ENCODE assay signal across 20 cellular contexts in the genomic region with DNA sequence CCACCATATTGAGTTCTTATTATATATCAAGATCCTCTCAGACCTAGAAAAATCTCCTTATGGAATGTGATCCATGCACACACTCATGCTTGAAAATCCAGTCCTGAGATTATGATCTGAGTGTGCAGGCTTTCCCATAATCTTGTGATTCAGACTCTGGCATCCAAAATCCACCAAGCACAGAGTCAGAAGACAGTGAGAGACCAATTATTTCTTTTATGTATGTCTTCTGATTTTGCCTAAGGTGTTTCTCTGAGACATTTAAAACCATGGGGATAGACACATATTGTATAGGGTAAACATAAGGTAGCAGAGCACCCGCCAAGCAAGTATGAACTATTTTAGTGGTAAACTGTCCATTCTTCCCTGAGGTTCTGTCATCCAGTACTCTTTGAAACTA. TPM values are rescaled to one million over a fixed set of nuclear protein-coding genes. Genes with fewer than 3 reads are reported as not detected.
"Had no signal": no experiment of that assay in that cellular context is flagged by ENCODE, and none has a peak within 500 bp of the region (broad histone marks: within the 10 kb centered on the region; RNA-seq: fewer than 3 reads in every experiment).

No MANE protein-coding gene starts in this region.

- H3K36me3 Mint-ChIP-seq: immature natural killer cell; stimulated activated effector memory CD8-positive, alpha-beta T cell treated with anti-CD3 and anti-CD28 coated beads, Interleukin-12 subunit alpha, Interleukin-12 subunit beta, amount 100 ng/mL, for 72 hours had no signal

- H3K9me3 ChIP-seq: ascending aorta, neutrophil, thyroid gland had no signal

- H3K27ac ChIP-seq: ascending aorta, cardiac muscle cell, neutrophil, thyroid gland, uterus had no signal

- ATAC-seq: activated T-cell treated with anti-CD3 and anti-CD28 coated beads, Interleukin-2, amount 50 U/mL, for 4 hours; left cardiac atrium; naive thymus-derived CD8-positive, alpha-beta T cell; right cardiac atrium; stimulated activated effector memory CD8-positive, alpha-beta T cell treated with anti-CD3 and anti-CD28 coated beads, Interleukin-12 subunit alpha, Interleukin-12 subunit beta, amount 100 ng/mL, for 72 hours had no signal

- H3K36me3 ChIP-seq: ascending aorta, cardiac muscle cell, neutrophil, thyroid gland, uterus had no signal

- H3K27me3 ChIP-seq: ascending aorta, cardiac muscle cell, neutrophil, thyroid gland, uterus had no signal

- H3K4me1 Mint-ChIP-seq: immature natural killer cell; naive thymus-derived CD8-positive, alpha-beta T cell; stimulated activated effector memory CD8-positive, alpha-beta T cell treated with anti-CD3 and anti-CD28 coated beads, Interleukin-12 subunit alpha, Interleukin-12 subunit beta, amount 100 ng/mL, for 72 hours had no signal

- H3K4me1 ChIP-seq: ascending aorta, thyroid gland, uterus had no signal

- DNase-seq: activated CD4-positive, alpha-beta T cell treated with anti-CD3 and anti-CD28 coated beads, Interleukin-2, amount 50 U/mL, for 4 hours; activated CD4-positive, CD25-positive, alpha-beta regulatory T cell treated with anti-CD3 and anti-CD28 coated beads, Interleukin-2, amount 50 U/mL, for 72 hours; activated gamma-delta T cell; activated T-cell treated with anti-CD3 and anti-CD28 coated beads, Interleukin-2, amount 50 U/mL, for 4 hours; immature natural killer cell; left cardiac atrium; naive thymus-derived CD8-positive, alpha-beta T cell; right cardiac atrium; thyroid gland; uterus had no signal

- H3K4me3 ChIP-seq: ascending aorta, cardiac muscle cell, thyroid gland, uterus had no signal

- H3K4me3 Mint-ChIP-seq: activated naive CD8-positive, alpha-beta T cell; activated T-cell treated with anti-CD3 and anti-CD28 coated beads, Interleukin-2, amount 50 U/mL, for 4 hours; immature natural killer cell; naive thymus-derived CD8-positive, alpha-beta T cell; stimulated activated effector memory CD8-positive, alpha-beta T cell treated with anti-CD3 and anti-CD28 coated beads, Interleukin-12 subunit alpha, Interleukin-12 subunit beta, amount 100 ng/mL, for 72 hours had no signal

- H3K27ac Mint-ChIP-seq: activated naive CD8-positive, alpha-beta T cell; immature natural killer cell; naive thymus-derived CD8-positive, alpha-beta T cell; stimulated activated effector memory CD8-positive, alpha-beta T cell treated with anti-CD3 and anti-CD28 coated beads, Interleukin-12 subunit alpha, Interleukin-12 subunit beta, amount 100 ng/mL, for 72 hours had no signal

RNA-seq across cellular contexts. Expression of gene MMP13, which starts 52.0 kb away (rescaled TPM):
- total RNA-seq: activated T-cell treated with anti-CD3 and anti-CD28 coated beads, Interleukin-2, amount 50 U/mL, for 4 hours; ascending aorta; cardiac muscle cell; fibroblast of lung; glomerular endothelial cell; left cardiac atrium; lung microvascular endothelial cell; mononuclear cell; naive thymus-derived CD8-positive, alpha-beta T cell; posterior vena cava; right cardiac atrium; thyroid gland; uterus had no signal
- polyA plus RNA-seq: cardiac muscle cell; fibroblast of lung; immature natural killer cell; naive thymus-derived CD8-positive, alpha-beta T cell; right cardiac atrium had no signal
